In the genomic region with DNA sequence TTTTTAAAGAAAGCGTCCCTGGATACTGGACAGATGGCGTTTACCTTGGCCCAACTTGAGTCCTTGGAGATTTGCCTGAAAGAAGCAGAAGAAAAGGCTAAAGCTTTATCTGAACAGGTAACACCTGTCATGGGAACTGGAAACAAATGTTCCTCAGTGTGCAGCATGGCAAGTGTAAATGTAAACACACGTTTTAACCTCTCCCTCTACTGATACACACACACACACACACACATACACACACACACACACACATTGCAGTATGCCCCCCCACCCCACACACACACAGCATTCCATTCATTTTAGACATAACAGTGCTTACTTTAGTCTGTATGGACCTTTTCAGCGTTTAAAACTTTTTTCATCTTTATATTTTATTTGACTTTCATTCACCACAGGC, we compare ENCODE assay signal across 17 cellular contexts. TPM values are rescaled to one million over a fixed set of nuclear protein-coding genes. Genes with fewer than 3 reads are reported as not detected.
DNase-seq lines count a peak whose midpoint lies in the region; ATAC-seq and TF ChIP-seq lines count a peak whose summit lies in the region.
"Had no signal": no experiment of that assay in that cellular context is flagged by ENCODE, and none has a peak within 500 bp of the region (broad histone marks: within the 10 kb centered on the region; RNA-seq: fewer than 3 reads in every experiment).

No MANE protein-coding gene starts in this region.

- DNase-seq in GM23248 (peak; percentile 13), NCI-H526 (lab: John Stamatoyannopoulos, UW) (peak; percentile 54 to 66), fibroblast of the aortic adventitia (ENCODE audit: low read depth) (peak; percentile 71), stomach (peak; percentile 44), NCI-H1417 treated with DMSO at 0.1 percent for 48 hours (lab: John Stamatoyannopoulos, UW) (no peak)
- DNase-seq: activated CD4-positive, alpha-beta T cell treated with anti-CD3 and anti-CD28 coated beads for 1 hour; activated CD8-positive, alpha-beta memory T cell treated with anti-CD3 and anti-CD28 coated beads, Interleukin-2, amount 50 U/mL, for 4 hours; cerebellar nuclear complex; hippocampal formation; mammary epithelial cell; NCI-H1092; stimulated activated naive CD8-positive, alpha-beta T cell treated with anti-CD3 and anti-CD28 coated beads, Interleukin-15, Interleukin-2, amounts not matched to agents 100 U/mL and 50 U/mL, for 24 hours; T-helper 1 cell had no signal

- TF ChIP-seq CTCF in fibroblast of the aortic adventitia (IDR thresholded peaks at IDR 0.05; ENCODE audit: insufficient read depth, low read length) = no peak
- TF ChIP-seq CTCF in stomach (IDR thresholded peaks at IDR 0.05) = no peak

- H3K79me2 ChIP-seq in GM23248 (ENCODE audit: insufficient read depth) = no peaks in the 10 kb centered on the region

- no peak overlapping the region for H2AFZ ChIP-seq in GM23248
- H2AFZ ChIP-seq: neural progenitor cell had no signal

- intact Hi-C loops in stomach (cut with DNase I; ENCODE audit: low total_unique reads) = no loop called here

- H3K27ac ChIP-seq in GM23248 = no peak overlapping the region
- H3K27ac ChIP-seq in stomach = peak overlapping the region in 2 of 5 donors; percentile 41 to 42
- H3K27ac ChIP-seq: neural progenitor cell had no signal

- no peaks in the 10 kb centered on the region for H3F3A ChIP-seq in GM23248 (ENCODE audit: insufficient read depth)

- WGBS in GM23248 (ENCODE audit: low coverage in 1 of 2, low lambda C conversion rate in 2 of 2, missing lambda C conversion rate in 2 of 2), 2 experiments = 30 to 34% methylated on average over 4 of the region's 4 CpGs
- 18 to 31% (median 21%) methylated on average over 4 of the region's 4 CpGs for WGBS in stomach, 5 donors

- no peaks in the 10 kb centered on the region for H3K36me3 ChIP-seq in GM23248 (ENCODE audit: low read depth)
- H3K36me3 ChIP-seq in stomach = no peaks in the 10 kb centered on the region
- H3K36me3 ChIP-seq: neural progenitor cell had no signal

- TF ChIP-seq POLR2A in stomach (IDR thresholded peaks at IDR 0.05) = no peak

- H3K9me3 ChIP-seq in GM23248 (ENCODE audit: low read depth) (no peaks in the 10 kb centered on the region), stomach (no peaks in the 10 kb centered on the region)

- H3K4me3 ChIP-seq in GM23248 (no peak overlapping the region), fibroblast of the aortic adventitia (ENCODE audit: low read depth, low read length) (no peak overlapping the region), stomach (no peak overlapping the region)
- H3K4me3 ChIP-seq: neural progenitor cell had no signal

- in situ Hi-C loops in GM23248 (cut with MboI) = no loop called here

- no peaks in the 10 kb centered on the region for H4K20me1 ChIP-seq in GM23248 (ENCODE audit: insufficient read depth)

- no peaks in the 10 kb centered on the region for H3K9me2 ChIP-seq in GM23248 (ENCODE audit: insufficient read depth)

- H3K4me1 ChIP-seq in GM23248 (ENCODE audit: insufficient read depth) (peaks cover 14% of the 10 kb centered on the region), stomach (peaks cover 9 to 40% (median 33%) of the 10 kb centered on the region in 4 donors)

- H3K27me3 ChIP-seq in GM23248 (replicated peaks; ENCODE audit: insufficient read depth) (no peaks in the 10 kb centered on the region), stomach (no peaks in the 10 kb centered on the region)
- H3K27me3 ChIP-seq: neural progenitor cell had no signal

- ATAC-seq in GM18873 (IDR thresholded peaks at IDR 0.05; ENCODE audit: low FRiP score, unreplicated experiment) = no peak
- no peak for ATAC-seq in GM21528 (IDR thresholded peaks at IDR 0.05; ENCODE audit: low FRiP score, unreplicated experiment)
- ATAC-seq: stimulated activated naive CD8-positive, alpha-beta T cell treated with anti-CD3 and anti-CD28 coated beads, Interleukin-15, Interleukin-2, amounts not matched to agents 100 U/mL and 50 U/mL, for 24 hours had no signal

- H3K4me2 ChIP-seq in GM23248 (ENCODE audit: unreplicated experiment) = no peak overlapping the region
- H3K4me2 ChIP-seq: neural progenitor cell had no signal

- H3K9ac ChIP-seq in GM23248 = no peak overlapping the region
- H3K9ac ChIP-seq: neural progenitor cell had no signal

- no peak for TF ChIP-seq EP300 in stomach (IDR thresholded peaks at IDR 0.05)

RNA-seq across cellular contexts. Expression of gene CCDC192, which starts 51.1 kb away (rescaled TPM):
- total RNA-seq in GM23248 (2014; rRNA removed; shearing (Covaris generic)) = not detected in 2 replicates
- polyA plus RNA-seq in GM23248 (2016; fragmentation: Nextera tagmentation; extraction: Ambion mirVana) = 0.30 and 0.40 TPM in 2 replicates
- total RNA-seq in fibroblast of the aortic adventitia (ENCODE audit: low replicate concordance) = not detected in 2 replicates
- 1 to 10 TPM in 1 of 5 donors, not detected in 4; 2.2 TPM for total RNA-seq in stomach
- under 1 TPM in 1 of 3 donors, not detected in 2; 0.10 TPM for polyA plus RNA-seq in stomach
- total RNA-seq: epithelial cell of proximal tubule, mammary epithelial cell had no signal
- polyA plus RNA-seq: mammary epithelial cell had no signal
